9 cellular contexts compared by ENCODE assay signal in the genomic region with DNA sequence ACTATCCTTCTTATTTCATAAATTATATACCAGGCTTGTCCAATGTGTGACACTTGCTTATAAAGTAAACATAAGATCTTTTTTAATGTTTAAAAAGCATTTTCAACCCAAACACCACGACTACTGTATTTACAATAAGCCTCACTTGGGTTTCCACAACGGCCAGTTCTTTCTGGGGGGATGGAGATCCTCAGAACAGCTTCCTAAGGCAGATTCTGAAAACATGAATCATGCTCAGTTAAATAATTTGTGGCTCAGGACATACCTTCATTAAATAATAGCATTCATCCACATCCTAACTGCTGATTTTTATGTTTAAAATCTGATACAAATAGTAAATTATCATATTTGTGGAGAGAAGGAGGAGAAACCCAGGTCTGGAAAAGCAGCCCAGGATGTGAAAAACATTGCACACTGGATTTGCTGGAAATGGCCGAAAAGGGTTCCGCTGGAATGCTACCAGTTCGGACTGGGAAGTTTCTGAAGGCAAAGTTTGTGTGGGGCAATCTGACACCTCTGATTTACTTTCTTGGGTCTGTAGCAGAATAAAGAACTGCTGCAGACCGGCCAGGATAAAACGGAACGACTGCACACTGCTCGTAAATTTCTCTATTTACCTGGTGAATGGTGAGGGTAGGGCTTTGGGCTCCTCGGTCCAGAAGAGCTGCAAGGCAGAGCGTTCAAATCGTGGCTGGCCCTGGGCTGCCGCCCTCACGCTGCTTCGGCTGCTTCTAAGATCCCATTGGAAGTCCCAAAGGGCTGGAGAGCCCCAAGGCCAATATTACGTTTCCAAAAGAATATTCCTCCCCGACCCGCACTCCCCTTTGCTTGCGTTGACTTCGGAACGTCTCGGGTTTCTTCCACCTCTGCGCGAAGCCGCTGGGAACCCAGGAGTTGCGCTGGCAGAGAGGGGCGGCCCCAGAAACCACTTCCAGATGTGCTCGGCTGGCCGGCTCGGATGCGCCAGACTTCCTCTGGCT. TPM values are rescaled to one million over a fixed set of nuclear protein-coding genes. Genes with fewer than 3 reads are reported as not detected.
DNase-seq lines count a peak whose midpoint lies in the region; ATAC-seq, FAIRE-seq and TF ChIP-seq lines count a peak whose summit lies in the region.
"Had no signal": no experiment of that assay in that cellular context is flagged by ENCODE, and none has a peak within 500 bp of the region (broad histone marks: within the 10 kb centered on the region; RNA-seq: fewer than 3 reads in every experiment).

Gene GLT8D2, minus strand, starts transcription at position 910 of the 980 bp plus-strand sequence. CDS start 30,539 bp downstream, outside the sequence.

- H3K4me1 Mint-ChIP-seq in activated CD4-positive, alpha-beta T cell treated with anti-CD3 and anti-CD28 coated beads, Interleukin-2, amount 10 ng/mL, durations not matched to agents 24 days and 14 days, result peaks cover 4% of the 10 kb centered on the region

- peaks cover 56% of the 10 kb centered on the region for H3K27me3 Mint-ChIP-seq in activated CD4-positive, alpha-beta T cell treated with anti-CD3 and anti-CD28 coated beads, Interleukin-2, amount 10 ng/mL, durations not matched to agents 24 days and 14 days

- no peaks in the 10 kb centered on the region for H3K36me3 Mint-ChIP-seq in activated CD4-positive, alpha-beta T cell treated with anti-CD3 and anti-CD28 coated beads, Interleukin-2, amount 10 ng/mL, durations not matched to agents 24 days and 14 days (ENCODE audit: low read depth)

- H3K27ac Mint-ChIP-seq in activated CD4-positive, alpha-beta T cell treated with anti-CD3 and anti-CD28 coated beads, Interleukin-2, amount 10 ng/mL, durations not matched to agents 24 days and 14 days, result no peak within 1 kb of the TSS

- H3K9me3 Mint-ChIP-seq in activated CD4-positive, alpha-beta T cell treated with anti-CD3 and anti-CD28 coated beads, Interleukin-2, amount 10 ng/mL, durations not matched to agents 24 days and 14 days, result no peaks in the 10 kb centered on the region

- no peaks in the 10 kb centered on the region for H3K9me3 ChIP-seq in ascending aorta
- H3K9me3 ChIP-seq in iPS-15b (ENCODE audit: control insufficient read depth, insufficient read depth, low read length), result no peaks in the 10 kb centered on the region

- H3K27me3 ChIP-seq in ascending aorta, result no peaks in the 10 kb centered on the region
- peaks cover 22% of the 10 kb centered on the region for H3K27me3 ChIP-seq in iPS-15b (ENCODE audit: control insufficient read depth, insufficient read depth, low read length)

- H3K4me3 ChIP-seq in ascending aorta (peak within 1 kb of the TSS; percentile 57 to 76), iPS-15b (ENCODE audit: low read depth, low read length) (peak within 1 kb of the TSS; percentile 72), skin epidermis (peak within 1 kb of the TSS; percentile 19 to 32 (median 27))

- peak within 1 kb of the TSS; percentile 47 for H3K4me3 Mint-ChIP-seq in activated CD4-positive, alpha-beta T cell treated with anti-CD3 and anti-CD28 coated beads, Interleukin-2, amount 10 ng/mL, durations not matched to agents 24 days and 14 days

- H3K36me3 ChIP-seq in ascending aorta, result no peaks in the 10 kb centered on the region
- no peaks in the 10 kb centered on the region for H3K36me3 ChIP-seq in iPS-15b (ENCODE audit: control insufficient read depth, insufficient read depth, low read length)

- peak within 1 kb of the TSS; percentile 77 to 88 for H3K27ac ChIP-seq in ascending aorta
- H3K27ac ChIP-seq in skin epidermis, result peak within 1 kb of the TSS in 15 of 21 experiments; percentile 6 to 80 (median 48)

- H3K9ac ChIP-seq in iPS-15b (ENCODE audit: low read depth, low read length), result no peak within 1 kb of the TSS

- DNase-seq in activated CD4-positive, alpha-beta T cell treated with anti-CD3 and anti-CD28 coated beads, Interleukin-2, amount 10 ng/mL, durations not matched to agents 24 days and 14 days, result peak; percentile 64
- no peak for DNase-seq in activated CD4-positive, alpha-beta T cell treated with anti-CD3 and anti-CD28 coated beads for 4 hours
- DNase-seq in ascending aorta (ENCODE audit: low spot score in 2 of 2), result peak in 1 of 2 donors; percentile 78
- DNase-seq in SW480 (ENCODE audit: low spot score), result no peak
- no peak for DNase-seq in frontal cortex (ENCODE audit: low spot score in 2 of 2)
- DNase-seq: DND-41 had no signal

- no peak for TF ChIP-seq CTCF in ascending aorta (IDR thresholded peaks at IDR 0.05)

- intact Hi-C loops in activated CD4-positive, alpha-beta T cell treated with anti-CD3 and anti-CD28 coated beads, Interleukin-2, amount 10 ng/mL, durations not matched to agents 24 days and 14 days (cut with micrococcal nuclease), result no loop called here
- intact Hi-C loops in ascending aorta (cut with DNase I), result loop anchor here (2.0 kb wide), 1 partner anchor 15 kb away; the partner anchor contains the start of gene HCFC2

- ATAC-seq in GM19452 (IDR thresholded peaks at IDR 0.05; ENCODE audit: unreplicated experiment), result no peak

- FAIRE-seq in frontal cortex (lab: Jason Lieb, UNC), result no peak

- H3K4me1 ChIP-seq in ascending aorta (peaks cover 7 to 30% of the 10 kb centered on the region in 2 donors), iPS-15b (ENCODE audit: control insufficient read depth, insufficient read depth, low read length) (peaks cover 7% of the 10 kb centered on the region)

RNA-seq across cellular contexts. Expression of gene GLT8D2, which starts in this region (rescaled TPM):
- 0.31 TPM in 1 of 2 replicates, not detected in the other for total RNA-seq in activated CD4-positive, alpha-beta T cell treated with anti-CD3 and anti-CD28 coated beads, Interleukin-2, amount 10 ng/mL, durations not matched to agents 24 days and 14 days
- total RNA-seq in ascending aorta (72.3 TPM), frontal cortex (9.4 TPM)

Comparison
In these comparisons a context has a peak if more than half of its experiments do, and no peak if none do; other contexts are left out.
1. Peak in DNase-seq in activated CD4-positive, alpha-beta T cell treated with anti-CD3 and anti-CD28 coated beads, Interleukin-2, amount 10 ng/mL, durations not matched to agents 24 days and 14 days; RNA of the gene not detected or under 1 TPM.